In genomic region chr9:104993291-104993963, GRCh38 we compare ENCODE assay signal across 8 cellular contexts.
A peak's percentile ranks its signal among the peaks of the same experiment; 100 is the strongest.
DNase-seq lines count a peak whose midpoint lies in the region; ATAC-seq and TF ChIP-seq lines count a peak whose summit lies in the region.

No MANE protein-coding gene starts in this region.

- no peak for DNase-seq in activated naive CD4-positive, alpha-beta T cell treated with Interleukin-2 at 50 U/mL for 16 hours
- DNase-seq in choroid plexus epithelial cell (ENCODE audit: low read depth) (peak; percentile 86), left colon (peak; percentile 48 to 83), RKO (ENCODE audit: low spot score) (no peak)

- ATAC-seq in left colon (no peak), HG03442 (IDR thresholded peaks at IDR 0.05; ENCODE audit: unreplicated experiment) (no peak), HG03378 (IDR thresholded peaks at IDR 0.05; ENCODE audit: unreplicated experiment) (no peak)

- H3K4me3 ChIP-seq in choroid plexus epithelial cell (ENCODE audit: low read depth, low read length) = no peak overlapping the region

- no peak overlapping the region for H3K27ac Mint-ChIP-seq in activated naive CD4-positive, alpha-beta T cell treated with anti-CD3 and anti-CD28 coated beads, Interleukin-2, amount 50 U/mL, for 24 hours
- H3K27ac Mint-ChIP-seq in stimulated activated naive CD8-positive, alpha-beta T cell treated with anti-CD3 and anti-CD28 coated beads, Interleukin-15, Interleukin-2, amounts not matched to agents 100 ng/mL and 50 ng/mL, for 24 hours = no peak overlapping the region

- peaks cover 6% of the 10 kb centered on the region for H3K27me3 Mint-ChIP-seq in activated naive CD4-positive, alpha-beta T cell treated with anti-CD3 and anti-CD28 coated beads, Interleukin-2, amount 50 U/mL, for 24 hours
- H3K27me3 Mint-ChIP-seq in stimulated activated naive CD8-positive, alpha-beta T cell treated with anti-CD3 and anti-CD28 coated beads, Interleukin-15, Interleukin-2, amounts not matched to agents 100 ng/mL and 50 ng/mL, for 24 hours = peaks cover 32% of the 10 kb centered on the region

- no peak for TF ChIP-seq CTCF in choroid plexus epithelial cell (conservative IDR thresholded peaks at IDR 0.05; ENCODE audit: low read depth, low read length)

- intact Hi-C loops in left colon (cut with DNase I, micrococcal nuclease) = loop anchor here in 1 of 2 donors (5.0 to 10.0 kb wide), 3 partner anchors 69 to 161 kb away; partner anchors contain the start of gene ABCA1

- H3K4me3 Mint-ChIP-seq in activated naive CD4-positive, alpha-beta T cell treated with anti-CD3 and anti-CD28 coated beads, Interleukin-2, amount 50 U/mL, for 24 hours = peak overlapping the region; percentile 41
- H3K4me3 Mint-ChIP-seq in stimulated activated naive CD8-positive, alpha-beta T cell treated with anti-CD3 and anti-CD28 coated beads, Interleukin-15, Interleukin-2, amounts not matched to agents 100 ng/mL and 50 ng/mL, for 24 hours = peak overlapping the region; percentile 2

- H3K9me3 Mint-ChIP-seq in activated naive CD4-positive, alpha-beta T cell treated with anti-CD3 and anti-CD28 coated beads, Interleukin-2, amount 50 U/mL, for 24 hours = no peaks in the 10 kb centered on the region
- no peaks in the 10 kb centered on the region for H3K9me3 Mint-ChIP-seq in stimulated activated naive CD8-positive, alpha-beta T cell treated with anti-CD3 and anti-CD28 coated beads, Interleukin-15, Interleukin-2, amounts not matched to agents 100 ng/mL and 50 ng/mL, for 24 hours

- H3K4me1 Mint-ChIP-seq in activated naive CD4-positive, alpha-beta T cell treated with anti-CD3 and anti-CD28 coated beads, Interleukin-2, amount 50 U/mL, for 24 hours = peaks cover 38% of the 10 kb centered on the region
- H3K4me1 Mint-ChIP-seq in stimulated activated naive CD8-positive, alpha-beta T cell treated with anti-CD3 and anti-CD28 coated beads, Interleukin-15, Interleukin-2, amounts not matched to agents 100 ng/mL and 50 ng/mL, for 24 hours (ENCODE audit: low read depth) = peaks cover 38% of the 10 kb centered on the region

- no peaks in the 10 kb centered on the region for H3K36me3 Mint-ChIP-seq in activated naive CD4-positive, alpha-beta T cell treated with anti-CD3 and anti-CD28 coated beads, Interleukin-2, amount 50 U/mL, for 24 hours
- H3K36me3 Mint-ChIP-seq in stimulated activated naive CD8-positive, alpha-beta T cell treated with anti-CD3 and anti-CD28 coated beads, Interleukin-15, Interleukin-2, amounts not matched to agents 100 ng/mL and 50 ng/mL, for 24 hours (ENCODE audit: low read depth) = no peaks in the 10 kb centered on the region

Comparison
In these comparisons a context has a peak if more than half of its experiments do, and no peak if none do; other contexts are left out.
1. DNase-seq: peak in choroid plexus epithelial cell (single experiment) and left colon (2 of 2); none in activated naive CD4-positive, alpha-beta T cell treated with Interleukin-2 at 50 U/mL for 16 hours (single experiment) and RKO (single experiment).